In genomic region chr12:50650285-50650684, GRCh38 we compare ENCODE assay signal across 15 cellular contexts.
DNase-seq lines count a peak whose midpoint lies in the region; TF ChIP-seq lines count a peak whose summit lies in the region.
"Had no signal": no experiment of that assay in that cellular context is flagged by ENCODE, and none has a peak within 500 bp of the region (broad histone marks: within the 10 kb centered on the region; RNA-seq: fewer than 3 reads in every experiment).

No MANE protein-coding gene starts in this region.

- no peak overlapping the region for H3K4me3 ChIP-seq in endodermal cell (ENCODE audit: low read length)
- H3K4me3 ChIP-seq: BLaER1, HAP-1 had no signal

- TF ChIP-seq CTCF in endodermal cell (conservative IDR thresholded peaks at IDR 0.05) = no peak
- no peak for TF ChIP-seq CTCF in type B pancreatic cell (conservative IDR thresholded peaks at IDR 0.05)

- no peaks in the 10 kb centered on the region for H3K27me3 Mint-ChIP-seq in endodermal cell (ENCODE audit: insufficient read depth)
- no peaks in the 10 kb centered on the region for H3K27me3 Mint-ChIP-seq in type B pancreatic cell

- H3K27me3 ChIP-seq in endodermal cell (ENCODE audit: control insufficient read depth, insufficient read depth, low read length, poor library complexity, severe bottlenecking) = no peaks in the 10 kb centered on the region
- H3K27me3 ChIP-seq: BLaER1 had no signal

- H3K9ac ChIP-seq in endodermal cell (ENCODE audit: extremely low read depth, low read length, poor library complexity, severe bottlenecking) = no peak overlapping the region
- H3K9ac ChIP-seq: BLaER1 had no signal

- H3K4me3 Mint-ChIP-seq in endodermal cell (no peak overlapping the region), type B pancreatic cell (no peak overlapping the region)
- H3K4me3 Mint-ChIP-seq: CD14-positive monocyte; CD8-positive, alpha-beta T cell had no signal

- no peaks in the 10 kb centered on the region for H3K4me1 ChIP-seq in endodermal cell (ENCODE audit: control insufficient read depth, insufficient read depth, low read length)
- H3K4me1 ChIP-seq: BLaER1 had no signal

- H3K4me1 Mint-ChIP-seq in endodermal cell = no peaks in the 10 kb centered on the region
- H3K4me1 Mint-ChIP-seq in type B pancreatic cell (ENCODE audit: unreplicated experiment) = peaks cover 7% of the 10 kb centered on the region
- H3K4me1 Mint-ChIP-seq: CD14-positive monocyte had no signal

- H3K27ac Mint-ChIP-seq in endodermal cell = peak overlapping the region; percentile 28
- H3K27ac Mint-ChIP-seq in type B pancreatic cell = peak overlapping the region; percentile 30
- H3K27ac Mint-ChIP-seq: CD14-positive monocyte; CD8-positive, alpha-beta T cell had no signal

- WGBS in endodermal cell (ENCODE audit: insufficient coverage in 1 of 2, insufficient read length in 1 of 2), 2 experiments = 98 to 100% methylated on average over 3 of the region's 3 CpGs

- H3K9me3 Mint-ChIP-seq in endodermal cell (no peaks in the 10 kb centered on the region), type B pancreatic cell (no peaks in the 10 kb centered on the region)
- H3K9me3 Mint-ChIP-seq: CD8-positive, alpha-beta T cell had no signal

- peak; percentile 37 for DNase-seq in NCI-H510A treated with DMSO at 0.1 percent for 48 hours (lab: John Stamatoyannopoulos, UW)
- DNase-seq in NCI-H510A (lab: John Stamatoyannopoulos, UW) = no peak
- DNase-seq in NCI-H2029 (lab: John Stamatoyannopoulos, UW) = peak; percentile 48
- DNase-seq in endodermal cell = no peak
- DNase-seq in type B pancreatic cell (ENCODE audit: extremely low spot score, unreplicated experiment) = no peak
- no peak for DNase-seq in stimulated activated CD4-positive, alpha-beta T cell treated with anti-CD3 and anti-CD28 coated beads, Interleukin-4, amount 100 ng/mL, for 1 hour
- DNase-seq in activated gamma-delta T cell (lab: John Stamatoyannopoulos, UW) = no peak
- no peak for DNase-seq in stimulated activated CD4-positive, alpha-beta T cell treated with anti-CD3 and anti-CD28 coated beads, Interleukin-4, amount 100 ng/mL, for 24 hours
- DNase-seq: 8988T; Calu3; CD8-positive, alpha-beta T cell had no signal

- H3K27ac ChIP-seq in endodermal cell (ENCODE audit: low read depth, low read length) = no peak overlapping the region
- H3K27ac ChIP-seq: BLaER1, HL-60 had no signal

- H3K36me3 Mint-ChIP-seq in endodermal cell (ENCODE audit: low read depth) = peaks cover 6% of the 10 kb centered on the region
- peaks cover 12% of the 10 kb centered on the region for H3K36me3 Mint-ChIP-seq in type B pancreatic cell

- H3K9me3 ChIP-seq in endodermal cell (ENCODE audit: control insufficient read depth, low read length) = no peaks in the 10 kb centered on the region
- H3K9me3 ChIP-seq: BLaER1, HAP-1 had no signal

- no peaks in the 10 kb centered on the region for H3K36me3 ChIP-seq in endodermal cell (ENCODE audit: control insufficient read depth, insufficient read depth, low read length)
- H3K36me3 ChIP-seq: HAP-1 had no signal

Comparison
In these comparisons a context has a peak if more than half of its experiments do, and no peak if none do; other contexts are left out.
1. DNase-seq: peak in NCI-H510A treated with DMSO at 0.1 percent for 48 hours (single experiment) and NCI-H2029 (single experiment); none in NCI-H510A (single experiment), endodermal cell (single experiment), type B pancreatic cell (single experiment), stimulated activated CD4-positive, alpha-beta T cell treated with anti-CD3 and anti-CD28 coated beads, Interleukin-4, amount 100 ng/mL, for 1 hour (single experiment), activated gamma-delta T cell (single experiment) and stimulated activated CD4-positive, alpha-beta T cell treated with anti-CD3 and anti-CD28 coated beads, Interleukin-4, amount 100 ng/mL, for 24 hours (single experiment).